ENCODE assay signal across 8 cellular contexts in the genomic region with DNA sequence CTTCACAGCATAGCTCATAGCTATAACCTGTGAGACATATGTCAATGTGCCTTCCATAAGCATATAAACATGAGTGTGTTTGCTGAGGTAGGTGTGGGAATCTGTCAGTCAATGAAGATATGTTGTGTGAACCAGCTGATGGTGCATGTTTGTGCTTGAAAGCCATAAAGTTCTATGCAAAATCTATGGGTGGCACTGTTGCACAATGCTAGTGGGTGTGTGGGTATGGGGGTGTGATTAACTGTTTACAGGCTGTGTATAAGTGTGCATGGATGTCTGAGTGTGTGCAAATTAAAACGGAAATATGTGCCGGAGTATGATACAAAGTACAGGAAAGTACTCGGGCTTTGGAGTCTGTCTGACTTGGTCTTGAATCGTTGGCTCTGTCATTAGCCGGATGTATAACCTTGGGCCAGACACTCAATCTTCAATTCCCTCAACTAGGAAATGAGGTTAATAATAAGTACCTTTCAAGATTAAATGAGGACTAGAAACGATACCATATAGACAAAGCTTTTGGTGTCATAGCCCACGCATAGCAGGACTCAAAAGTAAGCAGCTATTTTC. TPM values are rescaled to one million over a fixed set of nuclear protein-coding genes. Genes with fewer than 3 reads are reported as not detected.
DNase-seq lines count a peak whose midpoint lies in the region; ATAC-seq and TF ChIP-seq lines count a peak whose summit lies in the region.

No MANE protein-coding gene starts in this region.

- no peaks in the 10 kb centered on the region for H3K36me3 Mint-ChIP-seq in activated CD8-positive, alpha-beta T cell treated with anti-CD3 and anti-CD28 coated beads for 36 hours (ENCODE audit: low read depth)

- TF ChIP-seq CTCF in activated CD8-positive, alpha-beta T cell treated with anti-CD3 and anti-CD28 coated beads for 36 hours (IDR thresholded peaks at IDR 0.05), result peak; percentile 37
- TF ChIP-seq CTCF in epithelial cell of esophagus (IDR thresholded peaks at IDR 0.05; ENCODE audit: insufficient read depth, low read depth, low read length, missing control alignments) (no peak), thyroid gland (IDR thresholded peaks at IDR 0.05) (peak in 4 of 6 experiments; percentile 37 to 63 (median 48))

- no peaks in the 10 kb centered on the region for H3K9me3 ChIP-seq in thyroid gland

- DNase-seq in SKM-1 treated with dmso at 0.1 percent for 144 hours (lab: John Stamatoyannopoulos, UW; ENCODE audit: unreplicated experiment) (peak; percentile 83), SKM-1 (lab: John Stamatoyannopoulos, UW; ENCODE audit: unreplicated experiment) (no peak), NCI-H2171 (lab: John Stamatoyannopoulos, UW) (peak; percentile 22), epithelial cell of esophagus (ENCODE audit: low read depth) (peak; percentile 97), myocyte (ENCODE audit: low read depth) (peak; percentile 31), thyroid gland (peak in 1 of 2 donors; percentile 25), H7 (no peak)
- peak; percentile 75 for DNase-seq in activated CD8-positive, alpha-beta T cell treated with anti-CD3 and anti-CD28 coated beads for 36 hours

- TF ChIP-seq POLR2A in thyroid gland (IDR thresholded peaks at IDR 0.05), result no peak

- peak overlapping the region; percentile 73 for H3K27ac Mint-ChIP-seq in activated CD8-positive, alpha-beta T cell treated with anti-CD3 and anti-CD28 coated beads for 36 hours

- H3K27me3 ChIP-seq in thyroid gland, result no peaks in the 10 kb centered on the region
- H3K27me3 ChIP-seq in H7 (ENCODE audit: control insufficient read depth, insufficient read depth, low read length), result peaks cover 20% of the 10 kb centered on the region

- intact Hi-C loops in activated CD8-positive, alpha-beta T cell treated with anti-CD3 and anti-CD28 coated beads for 36 hours (cut with micrococcal nuclease), result loop anchor here (2.0 to 10.0 kb wide), 2 partner anchors 77 to 121 kb away; no protein-coding TSS in a partner anchor
- intact Hi-C loops in thyroid gland (cut with DNase I), result loop anchor here (5.0 to 10.0 kb wide), 2 partner anchors 67 to 121 kb away; no protein-coding TSS in a partner anchor

- peak overlapping the region; percentile 90 for H3K4me3 Mint-ChIP-seq in activated CD8-positive, alpha-beta T cell treated with anti-CD3 and anti-CD28 coated beads for 36 hours

- CTCF ChIA-PET in activated CD8-positive, alpha-beta T cell treated with anti-CD3 and anti-CD28 coated beads for 36 hours (lab: Charles Lee), result interaction anchor here (0.8 to 3.6 kb wide), 25 partner anchors 9 to 358 kb away, joined by 3 to 66 read pairs (median 5); no protein-coding TSS in a partner anchor

- no peaks in the 10 kb centered on the region for H3K9me3 Mint-ChIP-seq in activated CD8-positive, alpha-beta T cell treated with anti-CD3 and anti-CD28 coated beads for 36 hours

- WGBS in thyroid gland, 2 donors, result 27 to 36% methylated on average over 7 of the region's 7 CpGs

- H3K27ac ChIP-seq in thyroid gland, result peak overlapping the region in 2 of 3 donors; percentile 82 to 87

- POLR2A ChIA-PET in activated CD8-positive, alpha-beta T cell treated with anti-CD3 and anti-CD28 coated beads for 36 hours (lab: Charles Lee), result interaction anchor here (0.6 to 2.6 kb wide), 18 partner anchors 9 to 315 kb away, joined by 3 to 19 read pairs (median 5); a partner anchor contains a TSS

- peaks cover 59% of the 10 kb centered on the region for H3K4me1 Mint-ChIP-seq in activated CD8-positive, alpha-beta T cell treated with anti-CD3 and anti-CD28 coated beads for 36 hours (ENCODE audit: low read depth)

- ATAC-seq in activated CD8-positive, alpha-beta T cell treated with anti-CD3 and anti-CD28 coated beads for 36 hours, result peak; percentile 47

- H3K27me3 Mint-ChIP-seq in activated CD8-positive, alpha-beta T cell treated with anti-CD3 and anti-CD28 coated beads for 36 hours, result no peaks in the 10 kb centered on the region

- peaks cover 18 to 31% of the 10 kb centered on the region in 2 donors for H3K4me1 ChIP-seq in thyroid gland

- H3K36me3 ChIP-seq in thyroid gland (no peaks in the 10 kb centered on the region), H7 (replicated peaks; ENCODE audit: control insufficient read depth, insufficient read depth, low read length) (no peaks in the 10 kb centered on the region)

- H3K4me3 ChIP-seq in epithelial cell of esophagus (ENCODE audit: low read length) (no peak overlapping the region), thyroid gland (replicated peaks in 1 of 3) (no peak overlapping the region), H7 (ENCODE audit: insufficient read depth, low read depth, low read length) (no peak overlapping the region)

RNA-seq across cellular contexts. Expression of a gene that starts 0.9 kb away (rescaled TPM):
- total RNA-seq in activated CD8-positive, alpha-beta T cell treated with anti-CD3 and anti-CD28 coated beads for 36 hours, result 10 to 100 TPM; 12.0 to 15.9 TPM
- total RNA-seq in myocyte (13.9 and 17.5 TPM in 2 replicates), thyroid gland (10 to 100 TPM; 41.3 to 46.1 (median 42.7) TPM)
- 24.5 TPM for polyA plus RNA-seq in myocyte (2012)
- 26.5 and 32.1 TPM in 2 replicates for total RNA-seq in H7 (2014; rRNA removed; shearing (Covaris generic))

Comparison
In these comparisons a context has a peak if more than half of its experiments do, and no peak if none do; other contexts are left out.
1. DNase-seq: peak in SKM-1 treated with dmso at 0.1 percent for 144 hours (single experiment), NCI-H2171 (single experiment), activated CD8-positive, alpha-beta T cell treated with anti-CD3 and anti-CD28 coated beads for 36 hours (single experiment), epithelial cell of esophagus (single experiment) and myocyte (single experiment); none in SKM-1 (single experiment) and H7 (single experiment).